In the genomic region with DNA sequence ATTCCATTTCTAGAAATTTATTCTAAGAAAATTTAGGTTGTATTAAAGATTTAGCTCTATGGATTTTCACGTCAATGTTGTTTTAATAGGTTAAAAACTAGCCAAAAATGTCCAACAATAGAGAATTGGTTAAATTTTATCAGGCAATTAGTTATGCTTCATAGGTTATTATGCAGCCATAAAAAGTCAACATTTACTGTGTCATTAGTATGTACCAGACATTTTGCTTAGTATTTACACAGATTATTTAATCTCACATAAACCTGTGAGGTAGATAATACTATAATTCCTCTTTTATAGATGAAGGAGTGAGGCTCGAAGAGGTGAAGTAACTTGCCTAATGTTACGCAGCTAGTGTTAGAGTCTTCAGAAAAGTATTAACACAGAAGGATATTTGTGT, we compare ENCODE assay signal across 10 cellular contexts. TPM values are rescaled to one million over a fixed set of nuclear protein-coding genes. Genes with fewer than 3 reads are reported as not detected.
DNase-seq lines count a peak whose midpoint lies in the region; ATAC-seq, FAIRE-seq and TF ChIP-seq lines count a peak whose summit lies in the region.
"Had no signal": no experiment of that assay in that cellular context is flagged by ENCODE, and none has a peak within 500 bp of the region (broad histone marks: within the 10 kb centered on the region; RNA-seq: fewer than 3 reads in every experiment).

No MANE protein-coding gene starts in this region.

- TF ChIP-seq POLR2A in A549 (IDR thresholded peaks at IDR 0.05; ENCODE audit: low read length), result no peak

- in situ Hi-C loops in HAP-1 (cut with MboI; ENCODE audit: low sequenced_read_pairs) (no loop called here), astrocyte of the cerebellum (cut with HindIII; ENCODE audit: low sequenced_read_pairs) (no loop called here)

- POLR2A ChIA-PET in A549 (lab: Yijun Ruan, JAX), result no interaction called here

- 78% methylated on average over 3 of the region's 3 CpGs for WGBS in A549 (ENCODE audit: missing lambda C conversion rate)
- WGBS in mesodermal cell (ENCODE audit: insufficient coverage in 2 of 2), 2 experiments, result 90% methylated on average over 2 of the region's 3 CpGs; no CpG with 5 or more reads in 1 of the 2 experiments

- H3K4me2 ChIP-seq in A549, result peak overlapping the region; percentile 94

- TF ChIP-seq CTCF in A549 (IDR thresholded peaks at IDR 0.05) (no peak), astrocyte of the cerebellum (IDR thresholded peaks at IDR 0.05; ENCODE audit: low read depth, low read length, missing control alignments) (no peak)

- TF ChIP-seq EP300 in A549 (IDR thresholded peaks at IDR 0.05), result no peak

- no peaks in the 10 kb centered on the region for H3K27me3 ChIP-seq in HAP-1 (ENCODE audit: low read depth)

- H3K9me3 ChIP-seq in A549 (no peaks in the 10 kb centered on the region), HAP-1 (no peaks in the 10 kb centered on the region), mesodermal cell (ENCODE audit: control insufficient read depth, low read length) (no peaks in the 10 kb centered on the region)

- H3K4me1 ChIP-seq in A549, result peaks cover 57% of the 10 kb centered on the region
- H3K4me1 ChIP-seq in HAP-1, result peaks cover 18% of the 10 kb centered on the region
- peaks cover 6% of the 10 kb centered on the region for H3K4me1 ChIP-seq in mesodermal cell (ENCODE audit: control insufficient read depth, insufficient read depth, low read length, poor library complexity, severe bottlenecking)

- CTCF ChIA-PET in A549 (lab: Yijun Ruan, JAX), result interaction anchor here (0.6 to 1.8 kb wide), 4 partner anchors 10 to 52 kb away, joined by 3 to 6 read pairs (median 4); no protein-coding TSS in a partner anchor

- no peak overlapping the region for H3K27ac ChIP-seq in A549
- no peak overlapping the region for H3K27ac ChIP-seq in mesodermal cell (ENCODE audit: low read depth, low read length, severe bottlenecking)

- intact Hi-C loops in left colon (cut with DNase I, micrococcal nuclease), result no loop called here

- H3K36me3 ChIP-seq in HAP-1 (replicated peaks), result peaks cover 7% of the 10 kb centered on the region; the same call in 1 of the 2 replicates
- H3K36me3 ChIP-seq in mesodermal cell (ENCODE audit: control insufficient read depth, insufficient read depth, low read length), result no peaks in the 10 kb centered on the region

- H3K4me3 ChIP-seq in A549 (peak overlapping the region; percentile 86), HAP-1 (peak overlapping the region; percentile 74), astrocyte of the cerebellum (ENCODE audit: low read depth, low read length) (peak overlapping the region; percentile 95), mesodermal cell (ENCODE audit: extremely low read depth, insufficient read depth, low read length, poor library complexity, severe bottlenecking) (peak overlapping the region; percentile 87)

- TF ChIP-seq RAD21 in A549 (conservative IDR thresholded peaks at IDR 0.05 in 1 of 2, IDR thresholded peaks at IDR 0.05 in 1 of 2), result no peak

- no peak for ATAC-seq in A549
- no peak for ATAC-seq in HG02623 (IDR thresholded peaks at IDR 0.05; ENCODE audit: unreplicated experiment)
- ATAC-seq in left colon, result no peak

- FAIRE-seq in A549 (lab: Jason Lieb, UNC), result no peak

- no peak for DNase-seq in A549 (ENCODE audit: low read depth in 1 of 2, low spot score in 1 of 2)
- DNase-seq in HAP-1 (ENCODE audit: low spot score in 2 of 2), result no peak
- no peak for DNase-seq in astrocyte of the cerebellum (ENCODE audit: low read depth)
- DNase-seq in left colon, result no peak
- DNase-seq in cerebellum (ENCODE audit: low spot score), result no peak
- no peak for DNase-seq in NCI-H345 (lab: John Stamatoyannopoulos, UW)
- DNase-seq: activated CD8-positive, alpha-beta memory T cell treated with anti-CD3 and anti-CD28 coated beads, Interleukin-2, amount 50 U/mL, for 48 hours; stimulated activated CD4-positive, alpha-beta T cell treated with anti-CD3 and anti-CD28 coated beads, Interleukin-4, amount 100 ng/mL, for 1 hour had no signal

TF ChIP-seq in A549, 52 proteins besides CTCF, POLR2A, EP300 and RAD21:
- TF ChIP-seq JUN (IDR thresholded peaks at IDR 0.05) (no peak), CBX2 (IDR thresholded peaks at IDR 0.05; ENCODE audit: borderline replicate concordance, low read depth) (no peak), ZNF302 (CRISPR knock-in tag; IDR thresholded peaks at IDR 0.05) (no peak), PBX3 (IDR thresholded peaks at IDR 0.05) (no peak), ZSCAN20 (CRISPR knock-in tag; IDR thresholded peaks at IDR 0.05) (no peak), HMGXB4 (CRISPR knock-in tag; IDR thresholded peaks at IDR 0.05; ENCODE audit: borderline replicate concordance) (no peak)

RNA-seq across cellular contexts. Expression of gene GOLGA4, which starts 1.9 kb away (rescaled TPM):
- polyA plus RNA-seq in A549 (2011; rRNA removed) (40.4 and 55.0 TPM in 2 replicates), A549 (2017; fragmentation: RNase III; extraction: RNeasy Plus Mini Kit Qiagen cat#74134 plus additional on column Dnase treatment) (23.3 to 26.9 TPM (median 24.2 TPM) in 3 replicates)
- 5.3 and 6.0 TPM in 2 replicates for polyA plus RNA-seq in A549 (2012; cell fraction: cytosol; rRNA removed)
- polyA plus RNA-seq in A549 (2012; cell fraction: nucleus; rRNA removed), result 5.1 and 6.2 TPM in 2 replicates
- 32.8 and 41.9 TPM in 2 replicates for polyA minus RNA-seq in A549 (2011; rRNA and poly(A)+ RNA removed)
- polyA plus RNA-seq in mesodermal cell (2013, experiment 1 of 2), result 60.0 TPM
- 53.7 TPM for polyA plus RNA-seq in mesodermal cell (2013, experiment 2 of 2)
- total RNA-seq in left colon (100 to 1,000 TPM in 1 of 2 donors, 10 to 100 TPM in 1; 96.1 to 122 TPM), cerebellum (56.1 TPM)
